ENCODE assay signal across 1 cellular context in genomic region chr1:33004628-33005027, GRCh38.
TF ChIP-seq lines count a peak whose summit lies in the region.

No MANE protein-coding gene starts in this region.

TF ChIP-seq in GM12878, 131 proteins besides CTCF, POLR2A, EP300 and RAD21 (continued from another document):
- no peak for TF ChIP-seq ZBTB11 (CRISPR knock-in tag; IDR thresholded peaks at IDR 0.05)
- no peak for TF ChIP-seq HDAC6 (IDR thresholded peaks at IDR 0.05; ENCODE audit: unreplicated experiment)
- TF ChIP-seq MYB (IDR thresholded peaks at IDR 0.05; ENCODE audit: borderline replicate concordance, low read depth, low read length): no peak
- no peak for TF ChIP-seq PAX8 (IDR thresholded peaks at IDR 0.05)
- no peak for TF ChIP-seq EED (IDR thresholded peaks at IDR 0.05; ENCODE audit: low read depth)
- no peak for TF ChIP-seq CREM (IDR thresholded peaks at IDR 0.05; ENCODE audit: low read depth)
- TF ChIP-seq NFXL1 (IDR thresholded peaks at IDR 0.05; ENCODE audit: borderline replicate concordance): no peak
- no peak for TF ChIP-seq GATAD2B (conservative IDR thresholded peaks at IDR 0.05; ENCODE audit: low read depth)
- TF ChIP-seq SP1 (IDR thresholded peaks at IDR 0.05; ENCODE audit: low read depth, low read length): no peak
- TF ChIP-seq PAX5 (IDR thresholded peaks at IDR 0.05; ENCODE audit: borderline replicate concordance, low read depth, low read length): no peak
- TF ChIP-seq YY1 (IDR thresholded peaks at IDR 0.05; ENCODE audit: low read depth, low read length): no peak
- TF ChIP-seq SMC3 (IDR thresholded peaks at IDR 0.05; ENCODE audit: borderline replicate concordance, low read length): no peak
- no peak for TF ChIP-seq IRF4 (IDR thresholded peaks at IDR 0.05; ENCODE audit: low read depth, low read length)
- TF ChIP-seq NR2C1 (IDR thresholded peaks at IDR 0.05): no peak
- no peak for TF ChIP-seq LARP7 (IDR thresholded peaks at IDR 0.05)
